20 cellular contexts compared by ENCODE assay signal in the genomic region with DNA sequence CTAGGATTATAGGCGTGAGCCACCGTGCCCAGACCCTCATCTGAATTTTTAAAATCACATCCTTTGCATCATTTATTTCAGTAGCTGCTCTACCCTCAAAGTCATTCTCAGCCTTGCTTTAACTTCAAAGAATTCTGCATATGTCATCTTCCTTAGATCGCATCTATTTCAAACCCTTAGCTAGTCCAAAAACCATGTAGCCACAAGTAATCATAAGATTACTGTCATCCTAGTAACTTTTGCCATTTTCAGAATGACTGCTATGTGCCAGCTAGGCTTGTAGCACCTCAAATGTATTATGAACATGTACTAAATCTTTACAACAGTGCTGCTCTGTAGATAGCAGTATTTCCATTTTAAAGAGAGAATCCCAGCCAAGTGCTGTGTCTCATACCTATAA.
"Had no signal": no experiment of that assay in that cellular context is flagged by ENCODE, and none has a peak within 500 bp of the region (broad histone marks: within the 10 kb centered on the region; RNA-seq: fewer than 3 reads in every experiment).

No MANE protein-coding gene starts in this region.

- H3K27ac Mint-ChIP-seq: memory B cell, neural progenitor cell, progenitor cell of endocrine pancreas, type B pancreatic cell had no signal

- ATAC-seq: foreskin keratinocyte, gastroesophageal sphincter, heart left ventricle, left lobe of liver, right lobe of liver had no signal

- H3K27me3 Mint-ChIP-seq: progenitor cell of endocrine pancreas, type B pancreatic cell had no signal

- DNase-seq: dermis blood vessel endothelial cell; effector memory CD4-positive, alpha-beta T cell; foreskin keratinocyte; heart left ventricle; kidney; right lobe of liver; small intestine; stimulated activated CD4-positive, alpha-beta T cell treated with anti-CD3 and anti-CD28 coated beads, Interleukin-15, amount 100 ng/mL, for 24 hours; stimulated activated CD4-positive, alpha-beta T cell treated with anti-CD3 and anti-CD28 coated beads, Interleukin-2, amount 100 ng/mL, for 48 hours; stimulated activated naive CD4-positive, alpha-beta T cell; substantia nigra; testis; tibial artery had no signal

- H3K9me3 Mint-ChIP-seq: memory B cell, nephron, neural progenitor cell had no signal

- H3K4me3 Mint-ChIP-seq: memory B cell, nephron, neural progenitor cell, type B pancreatic cell had no signal

- H3K36me3 Mint-ChIP-seq: memory B cell had no signal
